ENCODE assay signal across 23 cellular contexts in genomic region chr2:86323273-86323672, GRCh38. TPM values are rescaled to one million over a fixed set of nuclear protein-coding genes. Genes with fewer than 3 reads are reported as not detected.
"Had no signal": no experiment of that assay in that cellular context is flagged by ENCODE, and none has a peak within 500 bp of the region (broad histone marks: within the 10 kb centered on the region; RNA-seq: fewer than 3 reads in every experiment).

No MANE protein-coding gene starts in this region.

- H3K27ac Mint-ChIP-seq: natural killer cell treated with Interleukin-12 subunit alpha and Interleukin-12 subunit beta and Interleukin-15 and Interleukin-18, amount 100 ng/mL, for 72 hours; T-cell; T-helper 2 cell treated with Interferon-gamma antibody and Interleukin-4, amounts not matched to agents 5 μg/mL and 100 μg/mL, for 36 hours had no signal

- H3K27ac ChIP-seq: brain microvascular endothelial cell, esophagus squamous epithelium, heart right ventricle, left lung, lower lobe of right lung, suprapubic skin, tibial nerve had no signal

- H3K36me3 Mint-ChIP-seq: natural killer cell treated with Interleukin-12 subunit alpha and Interleukin-12 subunit beta and Interleukin-15 and Interleukin-18, amount 100 ng/mL, for 72 hours; T-cell had no signal

- H3K4me3 ChIP-seq: esophagus squamous epithelium, heart right ventricle, left lung, lower lobe of right lung, mucosa of descending colon, suprapubic skin, tibial nerve had no signal

- H3K9me3 Mint-ChIP-seq: natural killer cell treated with Interleukin-12 subunit alpha and Interleukin-12 subunit beta and Interleukin-15 and Interleukin-18, amount 100 ng/mL, for 72 hours; T-cell; T-helper 2 cell treated with Interferon-gamma antibody and Interleukin-4, amounts not matched to agents 5 μg/mL and 100 μg/mL, for 36 hours had no signal

- H3K4me3 Mint-ChIP-seq: natural killer cell treated with Interleukin-12 subunit alpha and Interleukin-12 subunit beta and Interleukin-15 and Interleukin-18, amount 100 ng/mL, for 72 hours; T-cell; T-helper 2 cell treated with Interferon-gamma antibody and Interleukin-4, amounts not matched to agents 5 μg/mL and 100 μg/mL, for 36 hours had no signal

- H3K9me3 ChIP-seq: esophagus squamous epithelium, heart right ventricle, left lung, lower lobe of right lung, mucosa of descending colon, suprapubic skin, tibial nerve had no signal

- H3K27me3 ChIP-seq: brain microvascular endothelial cell, esophagus squamous epithelium, heart right ventricle, left lung, suprapubic skin, tibial nerve had no signal

- ATAC-seq: heart right ventricle; left lung; lower lobe of right lung; natural killer cell treated with Interleukin-12 subunit alpha and Interleukin-12 subunit beta and Interleukin-15 and Interleukin-18, amount 100 ng/mL, for 72 hours; right cardiac atrium; T-cell had no signal

- DNase-seq: activated CD4-positive, alpha-beta T cell treated with anti-CD3 and anti-CD28 coated beads for 4 hours; activated CD4-positive, alpha-beta T cell treated with anti-CD3 and anti-CD28 coated beads, Interleukin-2, amount 50 U/mL, for 4 hours; activated gamma-delta T cell treated with Interleukin-2 at 50 U/mL for 16 hours; activated naive CD4-positive, alpha-beta T cell treated with anti-CD3 and anti-CD28 coated beads, Interleukin-2, amount 50 U/mL, for 16 hours; activated T-cell treated with anti-CD3 and anti-CD28 coated beads, Interleukin-2, amount 50 U/mL, for 1 hour; amniotic stem cell; brain microvascular endothelial cell; esophagus squamous epithelium; foreskin melanocyte; heart right ventricle; left lung; lower lobe of right lung; mesendoderm; right cardiac atrium; stimulated activated CD4-positive, alpha-beta T cell treated with anti-CD3 and anti-CD28 coated beads, Interleukin-15, amount 100 ng/mL, for 24 hours; stimulated activated CD4-positive, alpha-beta T cell treated with anti-CD3 and anti-CD28 coated beads, Interleukin-2, amount 100 ng/mL, for 24 hours; stimulated activated naive CD4-positive, alpha-beta T cell; T-cell had no signal

- H3K36me3 ChIP-seq: brain microvascular endothelial cell, esophagus squamous epithelium, heart right ventricle, left lung, lower lobe of right lung, suprapubic skin, tibial nerve had no signal

- H3K4me1 ChIP-seq: esophagus squamous epithelium, left lung, lower lobe of right lung, suprapubic skin, tibial nerve had no signal

RNA-seq across cellular contexts. Expression of gene REEP1, which starts 14.2 kb away (rescaled TPM):
- total RNA-seq: natural killer cell treated with Interleukin-12 subunit alpha and Interleukin-12 subunit beta and Interleukin-15 and Interleukin-18, amount 100 ng/mL, for 72 hours had no signal
